1 cellular context compared by ENCODE assay signal in the genomic region with DNA sequence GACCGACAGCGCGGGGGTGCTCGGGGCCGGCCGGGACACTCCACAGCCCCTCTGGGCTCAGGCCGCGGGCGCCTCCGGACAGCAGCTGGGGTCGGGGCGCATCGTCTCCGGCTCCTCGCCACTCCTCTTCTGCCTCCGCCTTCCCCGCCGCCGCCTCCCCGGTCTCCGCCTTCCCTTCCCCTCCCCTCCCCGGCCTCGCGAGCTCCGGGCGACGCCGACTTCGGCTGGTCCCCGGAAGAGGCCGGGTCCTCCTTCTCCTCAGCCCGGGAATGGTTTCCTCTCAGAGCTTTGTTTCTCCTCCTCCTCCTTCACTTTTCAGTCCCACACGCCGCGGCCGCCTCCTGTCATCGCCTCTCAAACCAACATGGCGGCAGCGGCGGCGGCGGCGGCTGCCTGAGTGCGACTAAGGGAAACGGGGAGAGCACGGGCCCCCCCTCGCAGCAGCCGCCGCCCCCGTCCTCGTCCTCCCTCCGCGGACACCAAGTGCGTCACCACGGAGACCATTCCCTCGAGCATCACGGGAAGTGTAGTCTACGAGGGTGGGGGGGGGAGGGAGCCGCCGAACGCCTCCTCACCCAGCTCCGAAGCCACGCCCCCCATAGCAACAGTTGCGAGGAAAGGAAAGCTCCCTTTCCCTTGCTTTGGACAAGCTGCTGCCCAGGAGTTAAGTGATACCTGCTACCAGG.
TF ChIP-seq lines count a peak whose summit lies in the region.

A gene with protein sequence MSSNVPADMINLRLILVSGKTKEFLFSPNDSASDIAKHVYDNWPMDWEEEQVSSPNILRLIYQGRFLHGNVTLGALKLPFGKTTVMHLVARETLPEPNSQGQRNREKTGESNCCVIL (minus strand): TSS at position 405 of the 686 bp plus-strand sequence. CDS start 1,079 bp downstream, outside the sequence.

TF ChIP-seq in H1, 55 proteins besides CTCF, POLR2A, EP300 and RAD21:
- TF ChIP-seq RBBP5 (IDR thresholded peaks at IDR 0.05; ENCODE audit: borderline replicate concordance, low read depth, low read length): peak; percentile 84
- TF ChIP-seq CHD2 (IDR thresholded peaks at IDR 0.05; ENCODE audit: low read length): no peak
- peak; percentile 96 for TF ChIP-seq ASH2L (IDR thresholded peaks at IDR 0.05; ENCODE audit: low read length)
- TF ChIP-seq, protein P1, sequence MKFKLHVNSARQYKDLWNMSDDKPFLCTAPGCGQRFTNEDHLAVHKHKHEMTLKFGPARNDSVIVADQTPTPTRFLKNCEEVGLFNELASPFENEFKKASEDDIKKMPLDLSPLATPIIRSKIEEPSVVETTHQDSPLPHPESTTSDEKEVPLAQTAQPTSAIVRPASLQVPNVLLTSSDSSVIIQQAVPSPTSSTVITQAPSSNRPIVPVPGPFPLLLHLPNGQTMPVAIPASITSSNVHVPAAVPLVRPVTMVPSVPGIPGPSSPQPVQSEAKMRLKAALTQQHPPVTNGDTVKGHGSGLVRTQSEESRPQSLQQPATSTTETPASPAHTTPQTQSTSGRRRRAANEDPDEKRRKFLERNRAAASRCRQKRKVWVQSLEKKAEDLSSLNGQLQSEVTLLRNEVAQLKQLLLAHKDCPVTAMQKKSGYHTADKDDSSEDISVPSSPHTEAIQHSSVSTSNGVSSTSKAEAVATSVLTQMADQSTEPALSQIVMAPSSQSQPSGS (IDR thresholded peaks at IDR 0.05; ENCODE audit: low read length): no peak
- no peak for TF ChIP-seq KDM1A (IDR thresholded peaks at IDR 0.05; ENCODE audit: borderline replicate concordance, low read length)
- TF ChIP-seq EGR1 (IDR thresholded peaks at IDR 0.05; ENCODE audit: borderline replicate concordance, low read depth, low read length): peak; percentile 91
- TF ChIP-seq SP2 (IDR thresholded peaks at IDR 0.05; ENCODE audit: low read length): no peak
- TF ChIP-seq PHF8 (conservative IDR thresholded peaks at IDR 0.05; ENCODE audit: low read depth, low read length): peak; percentile 67
- TF ChIP-seq SIN3A (conservative IDR thresholded peaks at IDR 0.05 in 1 of 2, IDR thresholded peaks at IDR 0.05 in 1 of 2; ENCODE audit: low read depth in 1 of 2, low read length in 2 of 2): peak in 1 of 2 experiments; percentile 82; a peak in 2 of 4 replicates
- TF ChIP-seq ZNF274 (IDR thresholded peaks at IDR 0.05; ENCODE audit: borderline replicate concordance, extremely low read depth, low read length): no peak
- no peak for TF ChIP-seq POLR2AphosphoS5 (IDR thresholded peaks at IDR 0.05; ENCODE audit: low read depth, low read length)
- TF ChIP-seq SP1 (IDR thresholded peaks at IDR 0.05; ENCODE audit: low read depth, low read length): no peak
- TF ChIP-seq CEBPB (IDR thresholded peaks at IDR 0.05; ENCODE audit: low read depth, low read length): no peak
- no peak for TF ChIP-seq RNF2 (IDR thresholded peaks at IDR 0.05; ENCODE audit: borderline replicate concordance, low read depth, low read length, missing control alignments, poor library complexity, severe bottlenecking)
- no peak for TF ChIP-seq FOSL1 (IDR thresholded peaks at IDR 0.05; ENCODE audit: insufficient read depth, low read depth, low read length)
- TF ChIP-seq HDAC2 (IDR thresholded peaks at IDR 0.05; ENCODE audit: borderline replicate concordance in 1 of 2, low read depth in 2 of 2, low read length in 2 of 2): no peak
- TF ChIP-seq, protein P2, sequence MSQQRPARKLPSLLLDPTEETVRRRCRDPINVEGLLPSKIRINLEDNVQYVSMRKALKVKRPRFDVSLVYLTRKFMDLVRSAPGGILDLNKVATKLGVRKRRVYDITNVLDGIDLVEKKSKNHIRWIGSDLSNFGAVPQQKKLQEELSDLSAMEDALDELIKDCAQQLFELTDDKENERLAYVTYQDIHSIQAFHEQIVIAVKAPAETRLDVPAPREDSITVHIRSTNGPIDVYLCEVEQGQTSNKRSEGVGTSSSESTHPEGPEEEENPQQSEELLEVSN (IDR thresholded peaks at IDR 0.05): no peak
- TF ChIP-seq SUZ12 (IDR thresholded peaks at IDR 0.05; ENCODE audit: low read length): no peak
- no peak for TF ChIP-seq BRCA1 (IDR thresholded peaks at IDR 0.05; ENCODE audit: low read depth, low read length)
- TF ChIP-seq NRF1 (IDR thresholded peaks at IDR 0.05; ENCODE audit: low read depth, low read length): no peak
- no peak for TF ChIP-seq EZH2 (IDR thresholded peaks at IDR 0.05; ENCODE audit: low read depth, low read length, severe bottlenecking)
- TF ChIP-seq YY1 (IDR thresholded peaks at IDR 0.05; ENCODE audit: low read depth, low read length): peak; percentile 92
- TF ChIP-seq, protein P3, sequence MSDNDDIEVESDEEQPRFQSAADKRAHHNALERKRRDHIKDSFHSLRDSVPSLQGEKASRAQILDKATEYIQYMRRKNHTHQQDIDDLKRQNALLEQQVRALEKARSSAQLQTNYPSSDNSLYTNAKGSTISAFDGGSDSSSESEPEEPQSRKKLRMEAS (IDR thresholded peaks at IDR 0.05): no peak
- TF ChIP-seq CBX8 (IDR thresholded peaks at IDR 0.05; ENCODE audit: borderline replicate concordance, low read depth, low read length): no peak
- no peak for TF ChIP-seq SIRT6 (IDR thresholded peaks at IDR 0.05; ENCODE audit: low read length)
- no peak for TF ChIP-seq JUN (IDR thresholded peaks at IDR 0.05; ENCODE audit: low read depth, low read length)
- TF ChIP-seq TBP (IDR thresholded peaks at IDR 0.05; ENCODE audit: low read depth, low read length): peak; percentile 56
- no peak for TF ChIP-seq GTF2F1 (IDR thresholded peaks at IDR 0.05; ENCODE audit: borderline replicate concordance, low read depth, low read length)
- no peak for TF ChIP-seq POU5F1 (IDR thresholded peaks at IDR 0.05; ENCODE audit: low read depth, low read length)
- TF ChIP-seq BCL11A (IDR thresholded peaks at IDR 0.05; ENCODE audit: low read depth in 2 of 2, low read length in 2 of 2): no peak
- TF ChIP-seq SIX5 (IDR thresholded peaks at IDR 0.05; ENCODE audit: low read depth, low read length): peak; percentile 61
- TF ChIP-seq GABPA (IDR thresholded peaks at IDR 0.05; ENCODE audit: borderline replicate concordance, insufficient read depth, low read length): no peak
- TF ChIP-seq, protein P4, sequence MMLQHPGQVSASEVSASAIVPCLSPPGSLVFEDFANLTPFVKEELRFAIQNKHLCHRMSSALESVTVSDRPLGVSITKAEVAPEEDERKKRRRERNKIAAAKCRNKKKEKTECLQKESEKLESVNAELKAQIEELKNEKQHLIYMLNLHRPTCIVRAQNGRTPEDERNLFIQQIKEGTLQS (IDR thresholded peaks at IDR 0.05; ENCODE audit: insufficient read depth, low read depth, low read length): no peak
- TF ChIP-seq CTBP2 (IDR thresholded peaks at IDR 0.05; ENCODE audit: borderline replicate concordance, insufficient read depth, insufficient read length, low read length): no peak
- TF ChIP-seq, protein P5, sequence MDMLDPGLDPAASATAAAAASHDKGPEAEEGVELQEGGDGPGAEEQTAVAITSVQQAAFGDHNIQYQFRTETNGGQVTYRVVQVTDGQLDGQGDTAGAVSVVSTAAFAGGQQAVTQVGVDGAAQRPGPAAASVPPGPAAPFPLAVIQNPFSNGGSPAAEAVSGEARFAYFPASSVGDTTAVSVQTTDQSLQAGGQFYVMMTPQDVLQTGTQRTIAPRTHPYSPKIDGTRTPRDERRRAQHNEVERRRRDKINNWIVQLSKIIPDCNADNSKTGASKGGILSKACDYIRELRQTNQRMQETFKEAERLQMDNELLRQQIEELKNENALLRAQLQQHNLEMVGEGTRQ (IDR thresholded peaks at IDR 0.05; ENCODE audit: low read length): no peak
- TF ChIP-seq CHD1 (IDR thresholded peaks at IDR 0.05; ENCODE audit: low read depth, low read length): no peak
- no peak for TF ChIP-seq KDM4A (IDR thresholded peaks at IDR 0.05; ENCODE audit: low read depth, low read length, severe bottlenecking)
- TF ChIP-seq SRF (IDR thresholded peaks at IDR 0.05; ENCODE audit: low read depth, low read length): no peak
- peak; percentile 95 for TF ChIP-seq CREB1 (IDR thresholded peaks at IDR 0.05)
- TF ChIP-seq TAF1 (IDR thresholded peaks at IDR 0.05; ENCODE audit: low read depth, low read length): peak; percentile 76
- TF ChIP-seq BACH1 (IDR thresholded peaks at IDR 0.05; ENCODE audit: low read length): no peak
- TF ChIP-seq CBX5 (IDR thresholded peaks at IDR 0.05; ENCODE audit: low read depth, low read length): no peak
- TF ChIP-seq TAF7 (optimal IDR thresholded peaks at IDR 0.05; ENCODE audit: borderline replicate concordance, low read depth, low read length): no peak
- no peak for TF ChIP-seq HDAC6 (IDR thresholded peaks at IDR 0.05; ENCODE audit: low read depth, low read length)
- TF ChIP-seq SAP30 (IDR thresholded peaks at IDR 0.05; ENCODE audit: insufficient read depth, insufficient replicate concordance, low read length): no peak
- no peak for TF ChIP-seq SP4 (IDR thresholded peaks at IDR 0.05; ENCODE audit: low read length)
- no peak for TF ChIP-seq KDM5A (IDR thresholded peaks at IDR 0.05; ENCODE audit: low read length)
- TF ChIP-seq, protein P6, sequence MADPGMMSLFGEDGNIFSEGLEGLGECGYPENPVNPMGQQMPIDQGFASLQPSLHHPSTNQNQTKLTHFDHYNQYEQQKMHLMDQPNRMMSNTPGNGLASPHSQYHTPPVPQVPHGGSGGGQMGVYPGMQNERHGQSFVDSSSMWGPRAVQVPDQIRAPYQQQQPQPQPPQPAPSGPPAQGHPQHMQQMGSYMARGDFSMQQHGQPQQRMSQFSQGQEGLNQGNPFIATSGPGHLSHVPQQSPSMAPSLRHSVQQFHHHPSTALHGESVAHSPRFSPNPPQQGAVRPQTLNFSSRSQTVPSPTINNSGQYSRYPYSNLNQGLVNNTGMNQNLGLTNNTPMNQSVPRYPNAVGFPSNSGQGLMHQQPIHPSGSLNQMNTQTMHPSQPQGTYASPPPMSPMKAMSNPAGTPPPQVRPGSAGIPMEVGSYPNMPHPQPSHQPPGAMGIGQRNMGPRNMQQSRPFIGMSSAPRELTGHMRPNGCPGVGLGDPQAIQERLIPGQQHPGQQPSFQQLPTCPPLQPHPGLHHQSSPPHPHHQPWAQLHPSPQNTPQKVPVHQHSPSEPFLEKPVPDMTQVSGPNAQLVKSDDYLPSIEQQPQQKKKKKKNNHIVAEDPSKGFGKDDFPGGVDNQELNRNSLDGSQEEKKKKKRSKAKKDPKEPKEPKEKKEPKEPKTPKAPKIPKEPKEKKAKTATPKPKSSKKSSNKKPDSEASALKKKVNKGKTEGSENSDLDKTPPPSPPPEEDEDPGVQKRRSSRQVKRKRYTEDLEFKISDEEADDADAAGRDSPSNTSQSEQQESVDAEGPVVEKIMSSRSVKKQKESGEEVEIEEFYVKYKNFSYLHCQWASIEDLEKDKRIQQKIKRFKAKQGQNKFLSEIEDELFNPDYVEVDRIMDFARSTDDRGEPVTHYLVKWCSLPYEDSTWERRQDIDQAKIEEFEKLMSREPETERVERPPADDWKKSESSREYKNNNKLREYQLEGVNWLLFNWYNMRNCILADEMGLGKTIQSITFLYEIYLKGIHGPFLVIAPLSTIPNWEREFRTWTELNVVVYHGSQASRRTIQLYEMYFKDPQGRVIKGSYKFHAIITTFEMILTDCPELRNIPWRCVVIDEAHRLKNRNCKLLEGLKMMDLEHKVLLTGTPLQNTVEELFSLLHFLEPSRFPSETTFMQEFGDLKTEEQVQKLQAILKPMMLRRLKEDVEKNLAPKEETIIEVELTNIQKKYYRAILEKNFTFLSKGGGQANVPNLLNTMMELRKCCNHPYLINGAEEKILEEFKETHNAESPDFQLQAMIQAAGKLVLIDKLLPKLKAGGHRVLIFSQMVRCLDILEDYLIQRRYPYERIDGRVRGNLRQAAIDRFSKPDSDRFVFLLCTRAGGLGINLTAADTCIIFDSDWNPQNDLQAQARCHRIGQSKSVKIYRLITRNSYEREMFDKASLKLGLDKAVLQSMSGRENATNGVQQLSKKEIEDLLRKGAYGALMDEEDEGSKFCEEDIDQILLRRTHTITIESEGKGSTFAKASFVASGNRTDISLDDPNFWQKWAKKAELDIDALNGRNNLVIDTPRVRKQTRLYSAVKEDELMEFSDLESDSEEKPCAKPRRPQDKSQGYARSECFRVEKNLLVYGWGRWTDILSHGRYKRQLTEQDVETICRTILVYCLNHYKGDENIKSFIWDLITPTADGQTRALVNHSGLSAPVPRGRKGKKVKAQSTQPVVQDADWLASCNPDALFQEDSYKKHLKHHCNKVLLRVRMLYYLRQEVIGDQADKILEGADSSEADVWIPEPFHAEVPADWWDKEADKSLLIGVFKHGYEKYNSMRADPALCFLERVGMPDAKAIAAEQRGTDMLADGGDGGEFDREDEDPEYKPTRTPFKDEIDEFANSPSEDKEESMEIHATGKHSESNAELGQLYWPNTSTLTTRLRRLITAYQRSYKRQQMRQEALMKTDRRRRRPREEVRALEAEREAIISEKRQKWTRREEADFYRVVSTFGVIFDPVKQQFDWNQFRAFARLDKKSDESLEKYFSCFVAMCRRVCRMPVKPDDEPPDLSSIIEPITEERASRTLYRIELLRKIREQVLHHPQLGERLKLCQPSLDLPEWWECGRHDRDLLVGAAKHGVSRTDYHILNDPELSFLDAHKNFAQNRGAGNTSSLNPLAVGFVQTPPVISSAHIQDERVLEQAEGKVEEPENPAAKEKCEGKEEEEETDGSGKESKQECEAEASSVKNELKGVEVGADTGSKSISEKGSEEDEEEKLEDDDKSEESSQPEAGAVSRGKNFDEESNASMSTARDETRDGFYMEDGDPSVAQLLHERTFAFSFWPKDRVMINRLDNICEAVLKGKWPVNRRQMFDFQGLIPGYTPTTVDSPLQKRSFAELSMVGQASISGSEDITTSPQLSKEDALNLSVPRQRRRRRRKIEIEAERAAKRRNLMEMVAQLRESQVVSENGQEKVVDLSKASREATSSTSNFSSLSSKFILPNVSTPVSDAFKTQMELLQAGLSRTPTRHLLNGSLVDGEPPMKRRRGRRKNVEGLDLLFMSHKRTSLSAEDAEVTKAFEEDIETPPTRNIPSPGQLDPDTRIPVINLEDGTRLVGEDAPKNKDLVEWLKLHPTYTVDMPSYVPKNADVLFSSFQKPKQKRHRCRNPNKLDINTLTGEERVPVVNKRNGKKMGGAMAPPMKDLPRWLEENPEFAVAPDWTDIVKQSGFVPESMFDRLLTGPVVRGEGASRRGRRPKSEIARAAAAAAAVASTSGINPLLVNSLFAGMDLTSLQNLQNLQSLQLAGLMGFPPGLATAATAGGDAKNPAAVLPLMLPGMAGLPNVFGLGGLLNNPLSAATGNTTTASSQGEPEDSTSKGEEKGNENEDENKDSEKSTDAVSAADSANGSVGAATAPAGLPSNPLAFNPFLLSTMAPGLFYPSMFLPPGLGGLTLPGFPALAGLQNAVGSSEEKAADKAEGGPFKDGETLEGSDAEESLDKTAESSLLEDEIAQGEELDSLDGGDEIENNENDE (IDR thresholded peaks at IDR 0.05; ENCODE audit: insufficient replicate concordance, low read length): no peak
- TF ChIP-seq NANOG (IDR thresholded peaks at IDR 0.05; ENCODE audit: insufficient read depth, low read depth, low read length, poor library complexity, severe bottlenecking): no peak
- TF ChIP-seq MAFK (IDR thresholded peaks at IDR 0.05; ENCODE audit: low read depth, low read length): no peak
- TF ChIP-seq TCF12 (IDR thresholded peaks at IDR 0.05; ENCODE audit: low read depth, low read length): no peak
TF ChIP-seq in H1: peak in this region for 10.
